In the genomic region with DNA sequence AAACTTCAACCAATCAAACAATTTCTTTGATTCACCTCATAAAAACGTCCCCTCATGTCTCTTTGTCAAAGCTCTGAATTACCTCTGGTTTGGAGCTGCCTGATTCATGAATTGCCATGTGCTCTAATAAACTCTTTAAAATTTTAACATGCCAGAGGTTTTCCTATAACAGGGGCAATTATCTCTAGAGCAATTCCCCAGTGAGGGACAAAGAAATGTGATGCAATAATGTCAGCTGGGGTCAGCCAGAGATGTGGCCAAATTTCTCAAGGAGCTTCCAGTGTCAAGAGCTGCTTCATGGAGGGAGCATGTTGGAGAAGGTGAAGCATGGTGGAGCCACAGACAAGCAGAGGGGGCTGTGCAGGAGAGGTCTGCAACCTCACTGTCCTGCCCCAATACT, we compare ENCODE assay signal across 32 cellular contexts. TPM values are rescaled to one million over a fixed set of nuclear protein-coding genes. Genes with fewer than 3 reads are reported as not detected.
DNase-seq lines count a peak whose midpoint lies in the region; ATAC-seq and TF ChIP-seq lines count a peak whose summit lies in the region.
"Had no signal": no experiment of that assay in that cellular context is flagged by ENCODE, and none has a peak within 500 bp of the region (broad histone marks: within the 10 kb centered on the region; RNA-seq: fewer than 3 reads in every experiment).

No MANE protein-coding gene starts in this region.

- H3K4me3 ChIP-seq in BLaER1 (no peak overlapping the region), IMR-90 (ENCODE audit: insufficient read depth, low read depth, low read length) (no peak overlapping the region), fibroblast of mammary gland (ENCODE audit: control insufficient read depth, low read depth, low read length) (no peak overlapping the region)
- H3K4me3 ChIP-seq: upper lobe of left lung had no signal

- peak overlapping the region; percentile 60 for H3K4me2 ChIP-seq in BLaER1
- no peak overlapping the region for H3K4me2 ChIP-seq in IMR-90 (ENCODE audit: low read depth, low read length)

- no peaks in the 10 kb centered on the region for H3K36me3 ChIP-seq in BLaER1
- H3K36me3 ChIP-seq in IMR-90 (ENCODE audit: control insufficient read depth, insufficient read depth, low read length), result no peaks in the 10 kb centered on the region
- H3K36me3 ChIP-seq: upper lobe of left lung had no signal

- H3K18ac ChIP-seq in IMR-90 (ENCODE audit: low read depth, low read length), result peak overlapping the region; percentile 82

- no peak overlapping the region for H2AK9ac ChIP-seq in IMR-90 (replicated peaks; ENCODE audit: low read depth, low read length, poor library complexity)

- H2BK15ac ChIP-seq in IMR-90 (ENCODE audit: low read depth, low read length), result peak overlapping the region; percentile 77; the same call in 1 of the 3 replicates

- H3K9me1 ChIP-seq in IMR-90 (ENCODE audit: insufficient read depth, low read length), result no peaks in the 10 kb centered on the region

- TF ChIP-seq CTCF in IMR-90 (conservative IDR thresholded peaks at IDR 0.05; ENCODE audit: low read depth, low read length), result no peak
- no peak for TF ChIP-seq CTCF in fibroblast of mammary gland (conservative IDR thresholded peaks at IDR 0.05; ENCODE audit: control insufficient read depth, insufficient read depth, low read depth, low read length)
- TF ChIP-seq CTCF in neural crest cell (conservative IDR thresholded peaks at IDR 0.05), result no peak

- POLR2A ChIA-PET in IMR-90 (lab: Charles Lee; ENCODE audit: unreplicated experiment), result no interaction called here

- no peak for TF ChIP-seq RAD21 in IMR-90 (IDR thresholded peaks at IDR 0.05; ENCODE audit: low read length)

- no peaks in the 10 kb centered on the region for H3K27me3 Mint-ChIP-seq in neural crest cell (ENCODE audit: low read depth)
- H3K27me3 Mint-ChIP-seq: dendritic cell treated with granulocyte-macrophage colony-stimulating factor and Interleukin-4, amounts not matched to agents 40 ng/mL and 50 ng/mL, for 4 days had no signal

- H2AFZ ChIP-seq in IMR-90 (replicated peaks; ENCODE audit: low read length, poor library complexity), result no peak overlapping the region

- dilution Hi-C loops in IMR-90 (cut with HindIII; ENCODE audit: low sequenced_read_pairs, unreplicated experiment), result no loop called here

- peak overlapping the region; percentile 57 for H2BK120ac ChIP-seq in IMR-90 (ENCODE audit: low read depth, low read length)

- H3K56ac ChIP-seq in IMR-90 (ENCODE audit: extremely low read depth, insufficient read depth, low read length), result no peak overlapping the region

- H3K27ac ChIP-seq in BLaER1 (no peak overlapping the region), IMR-90 (ENCODE audit: insufficient read depth, low read length) (no peak overlapping the region)
- H3K27ac ChIP-seq: upper lobe of left lung had no signal

- H3K4ac ChIP-seq in IMR-90 (ENCODE audit: low read depth, low read length), result peak overlapping the region; percentile 50

- no peaks in the 10 kb centered on the region for H3K9me3 ChIP-seq in BLaER1
- no peaks in the 10 kb centered on the region for H3K9me3 ChIP-seq in IMR-90 (ENCODE audit: control insufficient read depth, insufficient read depth, low read length)
- H3K9me3 ChIP-seq: upper lobe of left lung had no signal

- no peaks in the 10 kb centered on the region for H4K20me1 ChIP-seq in BLaER1
- H4K20me1 ChIP-seq in IMR-90 (ENCODE audit: insufficient read depth, low read length), result no peaks in the 10 kb centered on the region

- DNase-seq in IMR-90, result no peak
- DNase-seq in fibroblast of mammary gland (ENCODE audit: low read depth), result peak; percentile 56
- no peak for DNase-seq in neural crest cell (ENCODE audit: low read depth, low spot score)
- no peak for DNase-seq in putamen (ENCODE audit: low spot score)
- no peak for DNase-seq in stimulated activated naive CD4-positive, alpha-beta T cell (lab: John Stamatoyannopoulos, UW)
- DNase-seq: activated CD4-positive, alpha-beta T cell treated with anti-CD3 and anti-CD28 coated beads for 48 hours; activated effector memory CD4-positive, alpha-beta T cell treated with anti-CD3 and anti-CD28 coated beads, Interleukin-2, amount 50 U/mL, for 16 hours; activated T-cell treated with anti-CD3 and anti-CD28 coated beads, Interleukin-2, amount 50 U/mL, for 1 hour; endodermal cell; H7; islet precursor cell; midbrain; naive thymus-derived CD4-positive, alpha-beta T cell; NCI-H1436 treated with DMSO at 0.1 percent for 48 hours; PC-3; retina; stimulated activated CD4-positive, alpha-beta T cell treated with anti-CD3 and anti-CD28 coated beads, Interleukin-2, amount 100 ng/mL, for 48 hours; substantia nigra; upper lobe of left lung had no signal

- H3K9ac ChIP-seq in BLaER1 (no peak overlapping the region), IMR-90 (ENCODE audit: low read depth, low read length) (no peak overlapping the region)

- H2AK5ac ChIP-seq in IMR-90 (ENCODE audit: low read depth, low read length), result peak overlapping the region; percentile 48

- no peak overlapping the region; a peak in 1 of 4 replicates for H4K8ac ChIP-seq in IMR-90 (ENCODE audit: low read depth in 2 of 2, low read length in 2 of 2)

- no peak overlapping the region for H4K91ac ChIP-seq in IMR-90 (ENCODE audit: insufficient read depth, low read depth, low read length)

- WGBS in IMR-90 (ENCODE audit: extremely low coverage in 2 of 2, insufficient read length in 1 of 2), 2 experiments, result 57% methylated on average over 1 of the region's 1 CpG; no CpG with 5 or more reads in 1 of the 2 experiments

- ATAC-seq in IMR-90 (ENCODE audit: low read depth), result no peak
- no peak for ATAC-seq in HG03342 (IDR thresholded peaks at IDR 0.05; ENCODE audit: unreplicated experiment)
- no peak for ATAC-seq in SK-N-SH treated with all-trans-retinoic acid at 6 μM for 48 hours
- ATAC-seq: naive thymus-derived CD4-positive, alpha-beta T cell; PC-3 had no signal

- intact Hi-C loops in IMR-90 (cut with micrococcal nuclease), result no loop called here

- no peak overlapping the region for H2BK20ac ChIP-seq in IMR-90 (ENCODE audit: low read depth, low read length)

- 0 out of 2 replicates have a peak overlapping the region, but pooled peaks have one; percentile 48 for H3K14ac ChIP-seq in IMR-90 (replicated peaks; ENCODE audit: low read depth, low read length)

- no peak for TF ChIP-seq POLR2A in IMR-90 (IDR thresholded peaks at IDR 0.05; ENCODE audit: low read depth, low read length)

- no peak overlapping the region for H3K23ac ChIP-seq in IMR-90 (ENCODE audit: low read depth, low read length)

- peak overlapping the region; percentile 22 for H2BK5ac ChIP-seq in IMR-90 (ENCODE audit: low read depth, low read length, poor library complexity, severe bottlenecking)

- H3K27ac Mint-ChIP-seq in neural crest cell (ENCODE audit: unreplicated experiment), result peak overlapping the region; percentile 58
- H3K27ac Mint-ChIP-seq: dendritic cell treated with granulocyte-macrophage colony-stimulating factor and Interleukin-4, amounts not matched to agents 40 ng/mL and 50 ng/mL, for 4 days; endodermal cell; naive thymus-derived CD4-positive, alpha-beta T cell had no signal

- H3K4me1 Mint-ChIP-seq in neural crest cell, result peaks cover 30% of the 10 kb centered on the region
- H3K4me1 Mint-ChIP-seq: central memory CD8-positive, alpha-beta T cell; endodermal cell; naive thymus-derived CD4-positive, alpha-beta T cell had no signal

- CTCF ChIA-PET in IMR-90 (lab: Yijun Ruan, JAX), result interaction anchor here (0.7 to 1.6 kb wide), 4 partner anchors 12 to 128 kb away, joined by 3 to 4 read pairs (median 3); no protein-coding TSS in a partner anchor

- H3K4me1 ChIP-seq in BLaER1 (peaks cover 23% of the 10 kb centered on the region), IMR-90 (ENCODE audit: control insufficient read depth, insufficient read depth, low read length) (peaks cover 5% of the 10 kb centered on the region; the same call in 1 of the 2 replicates)

- no peaks in the 10 kb centered on the region for H3K79me1 ChIP-seq in IMR-90 (ENCODE audit: low read depth in 1 of 2, low read length in 2 of 2)

- in situ Hi-C loops in IMR-90 (cut with MboI; ENCODE audit: low sequenced_read_pairs), result loop anchor here (5.0 kb wide), 1 partner anchor 131 kb away; no protein-coding TSS in a partner anchor

- BruUV-seq in IMR-90 (replicated peaks; lab: Mats Ljungman, UMichigan), result no TSS peak

- H3K36me3 Mint-ChIP-seq in neural crest cell (ENCODE audit: low read depth), result no peaks in the 10 kb centered on the region
- H3K36me3 Mint-ChIP-seq: naive thymus-derived CD4-positive, alpha-beta T cell had no signal

- no peak overlapping the region for H3K4me3 Mint-ChIP-seq in neural crest cell
- H3K4me3 Mint-ChIP-seq: central memory CD8-positive, alpha-beta T cell; dendritic cell treated with granulocyte-macrophage colony-stimulating factor and Interleukin-4, amounts not matched to agents 40 ng/mL and 50 ng/mL, for 4 days; endodermal cell; naive thymus-derived CD4-positive, alpha-beta T cell had no signal

- H4K5ac ChIP-seq in IMR-90 (ENCODE audit: low read depth, low read length), result peak overlapping the region; percentile 22

- H3K27me3 ChIP-seq in BLaER1 (no peaks in the 10 kb centered on the region), IMR-90 (ENCODE audit: control insufficient read depth, insufficient read depth, low read length) (no peaks in the 10 kb centered on the region)
- H3K27me3 ChIP-seq: upper lobe of left lung had no signal

- H3K9me3 Mint-ChIP-seq in neural crest cell, result peaks cover 4% of the 10 kb centered on the region
- H3K9me3 Mint-ChIP-seq: central memory CD8-positive, alpha-beta T cell; dendritic cell treated with granulocyte-macrophage colony-stimulating factor and Interleukin-4, amounts not matched to agents 40 ng/mL and 50 ng/mL, for 4 days; endodermal cell had no signal

TF ChIP-seq in IMR-90, 13 proteins besides CTCF, POLR2A, EP300 and RAD21:
- TF ChIP-seq CEBPB (IDR thresholded peaks at IDR 0.05; ENCODE audit: low read depth, low read length), result peak; percentile 48; the same call in 1 of the 2 replicates
- TF ChIP-seq SMC3 (IDR thresholded peaks at IDR 0.05; ENCODE audit: low read depth, low read length), result no peak

RNA-seq across cellular contexts. Expression of a gene that starts 38.7 kb away (rescaled TPM):
- total RNA-seq in IMR-90 (2012; rRNA removed), result not detected in 2 replicates
- polyA plus RNA-seq in IMR-90 (2012; rRNA removed), result not detected in 2 replicates
- not detected in 2 replicates for polyA plus RNA-seq in IMR-90 (2012; cell fraction: cytosol; rRNA removed)
- polyA plus RNA-seq in IMR-90 (2012; cell fraction: nucleus; rRNA removed; ENCODE audit: low replicate concordance), result not detected in 2 replicates
- not detected in 2 replicates for total RNA-seq in neural crest cell
- total RNA-seq: activated CD8-positive, alpha-beta memory T cell treated with anti-CD3 and anti-CD28 coated beads for 36 hours; endodermal cell; esophagus mucosa; glomerular endothelial cell; H7; liver; naive thymus-derived CD4-positive, alpha-beta T cell; NCI-H460; osteoblast; T-helper 2 cell treated with Interferon-gamma antibody and Interleukin-4, amounts not matched to agents 100 ng/mL and 5 ng/mL, for 36 hours had no signal
- polyA plus RNA-seq: AG04450; liver; naive thymus-derived CD4-positive, alpha-beta T cell had no signal

RNA-seq across cellular contexts. Expression of a gene that starts 54.1 kb away (rescaled TPM):
- total RNA-seq in IMR-90 (2012; rRNA removed) (29.7 and 35.8 TPM in 2 replicates), neural crest cell (14.7 and 18.0 TPM in 2 replicates)
- 28.9 and 33.9 TPM in 2 replicates for polyA plus RNA-seq in IMR-90 (2012; rRNA removed)
- 51.0 and 61.1 TPM in 2 replicates for polyA plus RNA-seq in IMR-90 (2012; cell fraction: cytosol; rRNA removed)
- polyA plus RNA-seq in IMR-90 (2012; cell fraction: nucleus; rRNA removed; ENCODE audit: low replicate concordance), result 36.2 and 63.2 TPM in 2 replicates
- total RNA-seq: activated CD8-positive, alpha-beta memory T cell treated with anti-CD3 and anti-CD28 coated beads for 36 hours; naive thymus-derived CD4-positive, alpha-beta T cell; NCI-H460; T-helper 2 cell treated with Interferon-gamma antibody and Interleukin-4, amounts not matched to agents 100 ng/mL and 5 ng/mL, for 36 hours had no signal
- polyA plus RNA-seq: naive thymus-derived CD4-positive, alpha-beta T cell had no signal
